Comparison of ENCODE assay signal across 9 cellular contexts in the genomic region with DNA sequence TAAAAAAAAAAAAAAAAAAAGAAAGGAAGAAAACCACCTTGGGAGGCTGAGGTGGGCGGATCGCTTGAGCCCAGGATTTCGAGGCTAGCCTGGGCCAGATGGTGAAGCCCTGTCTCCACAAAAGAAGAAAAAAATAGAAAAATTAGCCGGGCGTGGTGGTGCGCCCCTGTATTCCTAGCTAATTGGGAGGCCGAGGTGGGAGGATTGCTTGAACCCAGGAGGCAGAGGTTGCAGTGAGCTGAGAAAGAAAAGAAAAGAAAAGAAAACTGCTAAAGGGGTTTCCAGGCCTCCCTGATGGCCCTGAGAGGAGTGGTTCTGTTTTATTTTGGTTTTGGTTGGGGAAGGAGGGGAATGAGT. TPM values are rescaled to one million over a fixed set of nuclear protein-coding genes. Genes with fewer than 3 reads are reported as not detected.
DNase-seq lines count a peak whose midpoint lies in the region; ATAC-seq, FAIRE-seq and TF ChIP-seq lines count a peak whose summit lies in the region.
"Had no signal": no experiment of that assay in that cellular context is flagged by ENCODE, and none has a peak within 500 bp of the region (broad histone marks: within the 10 kb centered on the region; RNA-seq: fewer than 3 reads in every experiment).

No MANE protein-coding gene starts in this region.

- H3K36me3 ChIP-seq in keratinocyte (ENCODE audit: control insufficient read depth in 2 of 2, extremely low read depth in 1 of 2, insufficient read depth in 2 of 2, low read length in 2 of 2), result peaks cover 7 to 17% of the 10 kb centered on the region in 2 experiments
- H3K36me3 ChIP-seq in suprapubic skin, result peaks cover 12% of the 10 kb centered on the region

- CTCF ChIA-PET in activated CD4-positive, alpha-beta T cell treated with anti-CD3 and anti-CD28 coated beads, Interleukin-2, amount 10 ng/mL, durations not matched to agents 7 days and 5 days (lab: Charles Lee), result interaction anchor here (1.3 kb wide), 1 partner anchor 14 kb away, joined by 3 read pairs; no protein-coding TSS in a partner anchor

- peaks cover 76% of the 10 kb centered on the region for H3K79me2 ChIP-seq in keratinocyte (ENCODE audit: control insufficient read depth, insufficient read depth, low read length)

- no peak for ATAC-seq in activated T-helper 17 cell treated with anti-CD3 and anti-CD28 coated beads, Interleukin-2, amount 50 U/mL, for 72 hours (replicated peaks)
- ATAC-seq in GM18520 (IDR thresholded peaks at IDR 0.05; ENCODE audit: unreplicated experiment), result no peak

- H3K9me3 ChIP-seq in keratinocyte (ENCODE audit: control insufficient read depth, low read depth, low read length) (no peaks in the 10 kb centered on the region), suprapubic skin (no peaks in the 10 kb centered on the region)

- in situ Hi-C loops in G401 (cut with HindIII; ENCODE audit: low sequenced_read_pairs), result no loop called here
- in situ Hi-C loops in GM13977 (cut with MboI; ENCODE audit: low pct_unique_long_range_greater_than_20kb, low sequenced_read_pairs, unreplicated experiment), result no loop called here

- no peaks in the 10 kb centered on the region for H4K20me1 ChIP-seq in keratinocyte (ENCODE audit: control insufficient read depth, extremely low read depth, insufficient read depth, low read length)

- TF ChIP-seq EP300 in suprapubic skin (IDR thresholded peaks at IDR 0.05), result no peak

- H3K27me3 Mint-ChIP-seq in activated CD4-positive, alpha-beta T cell treated with anti-CD3 and anti-CD28 coated beads, Interleukin-2, amount 10 ng/mL, durations not matched to agents 7 days and 5 days, result no peaks in the 10 kb centered on the region
- no peaks in the 10 kb centered on the region for H3K27me3 Mint-ChIP-seq in activated T-helper 17 cell treated with anti-CD3 and anti-CD28 coated beads, Interleukin-2, amount 50 U/mL, for 72 hours

- DNase-seq in activated CD4-positive, alpha-beta T cell treated with anti-CD3 and anti-CD28 coated beads, Interleukin-2, amount 10 ng/mL, durations not matched to agents 7 days and 5 days, result no peak
- no peak for DNase-seq in activated CD4-positive, alpha-beta T cell treated with anti-CD3 and anti-CD28 coated beads for 48 hours
- no peak for DNase-seq in keratinocyte (ENCODE audit: low read depth, low spot score)
- DNase-seq in suprapubic skin (ENCODE audit: low spot score in 2 of 2), result no peak
- no peak for DNase-seq in G401 (ENCODE audit: low spot score)
- DNase-seq in GM13977 (ENCODE audit: low spot score), result no peak

- no peaks in the 10 kb centered on the region for H3K9me1 ChIP-seq in keratinocyte (ENCODE audit: control insufficient read depth, extremely low read depth, insufficient read depth, low read length)

- H3K4me1 Mint-ChIP-seq in activated CD4-positive, alpha-beta T cell treated with anti-CD3 and anti-CD28 coated beads, Interleukin-2, amount 10 ng/mL, durations not matched to agents 7 days and 5 days, result peaks cover 41% of the 10 kb centered on the region
- peaks cover 30% of the 10 kb centered on the region for H3K4me1 Mint-ChIP-seq in activated T-helper 17 cell treated with anti-CD3 and anti-CD28 coated beads, Interleukin-2, amount 50 U/mL, for 72 hours

- no peak for TF ChIP-seq POLR2A in suprapubic skin (IDR thresholded peaks at IDR 0.05)

- peaks cover 7% of the 10 kb centered on the region for H3K9me3 Mint-ChIP-seq in activated CD4-positive, alpha-beta T cell treated with anti-CD3 and anti-CD28 coated beads, Interleukin-2, amount 10 ng/mL, durations not matched to agents 7 days and 5 days
- H3K9me3 Mint-ChIP-seq in activated T-helper 17 cell treated with anti-CD3 and anti-CD28 coated beads, Interleukin-2, amount 50 U/mL, for 72 hours, result peaks cover 4% of the 10 kb centered on the region

- H3K27me3 ChIP-seq in keratinocyte (ENCODE audit: control insufficient read depth, extremely low read depth, insufficient read depth, low read length), result no peaks in the 10 kb centered on the region
- no peaks in the 10 kb centered on the region for H3K27me3 ChIP-seq in suprapubic skin

- POLR2A ChIA-PET in activated CD4-positive, alpha-beta T cell treated with anti-CD3 and anti-CD28 coated beads, Interleukin-2, amount 10 ng/mL, durations not matched to agents 7 days and 5 days (lab: Charles Lee), result no interaction called here

- H3K4me1 ChIP-seq in keratinocyte (ENCODE audit: control insufficient read depth, extremely low read depth, insufficient read depth, low read length) (peaks cover 10% of the 10 kb centered on the region), suprapubic skin (peaks cover 32% of the 10 kb centered on the region)

- dilution Hi-C loops in keratinocyte (cut with MboI; ENCODE audit: extremely low pct_ligation_motif_present, low sequenced_read_pairs), result no loop called here

- H2AFZ ChIP-seq in keratinocyte (ENCODE audit: control insufficient read depth, low read length), result no peak overlapping the region

- H3K4me3 ChIP-seq in keratinocyte (ENCODE audit: control insufficient read depth in 2 of 3, extremely low read depth in 1 of 3, insufficient read depth in 2 of 3, low read depth in 1 of 3, low read length in 3 of 3) (peak overlapping the region; percentile 63 to 74 (median 73)), suprapubic skin (peak overlapping the region; percentile 80)

- peak overlapping the region; percentile 94 for H3K4me2 ChIP-seq in keratinocyte (ENCODE audit: control insufficient read depth, extremely low read depth, insufficient read depth, low read depth, low read length)

- no peak for FAIRE-seq in keratinocyte (lab: Jason Lieb, UNC)
- FAIRE-seq: colon had no signal

- H3K4me3 Mint-ChIP-seq in activated CD4-positive, alpha-beta T cell treated with anti-CD3 and anti-CD28 coated beads, Interleukin-2, amount 10 ng/mL, durations not matched to agents 7 days and 5 days, result peak overlapping the region; percentile 90
- H3K4me3 Mint-ChIP-seq in activated T-helper 17 cell treated with anti-CD3 and anti-CD28 coated beads, Interleukin-2, amount 50 U/mL, for 72 hours, result peak overlapping the region; percentile 91

- H3K27ac Mint-ChIP-seq in activated CD4-positive, alpha-beta T cell treated with anti-CD3 and anti-CD28 coated beads, Interleukin-2, amount 10 ng/mL, durations not matched to agents 7 days and 5 days, result peak overlapping the region; percentile 98
- peak overlapping the region; percentile 99 for H3K27ac Mint-ChIP-seq in activated T-helper 17 cell treated with anti-CD3 and anti-CD28 coated beads, Interleukin-2, amount 50 U/mL, for 72 hours

- H3K9ac ChIP-seq in keratinocyte (ENCODE audit: control insufficient read depth, extremely low read depth, insufficient read depth, low read length), result peak overlapping the region; percentile 98

- 89% methylated on average over 7 of the region's 7 CpGs for WGBS in suprapubic skin

- H3K36me3 Mint-ChIP-seq in activated CD4-positive, alpha-beta T cell treated with anti-CD3 and anti-CD28 coated beads, Interleukin-2, amount 10 ng/mL, durations not matched to agents 7 days and 5 days (ENCODE audit: low read depth), result peaks cover 27% of the 10 kb centered on the region
- H3K36me3 Mint-ChIP-seq in activated T-helper 17 cell treated with anti-CD3 and anti-CD28 coated beads, Interleukin-2, amount 50 U/mL, for 72 hours (ENCODE audit: low read depth), result peaks cover 56% of the 10 kb centered on the region

- no peak overlapping the region for H3K27ac ChIP-seq in keratinocyte (ENCODE audit: control insufficient read depth, insufficient read depth, low read length)
- H3K27ac ChIP-seq in suprapubic skin, result no peak overlapping the region

- TF ChIP-seq CTCF in keratinocyte (optimal IDR thresholded peaks at IDR 0.05 in 1 of 3, IDR thresholded peaks at IDR 0.05 in 1 of 3, conservative IDR thresholded peaks at IDR 0.05 in 1 of 3; ENCODE audit: extremely low read depth in 1 of 3, insufficient read depth in 2 of 3, low read length in 3 of 3) (no peak), suprapubic skin (IDR thresholded peaks at IDR 0.05) (no peak), GM13977 (IDR thresholded peaks at IDR 0.05; ENCODE audit: extremely low read depth, insufficient read depth, missing control alignments) (no peak)

RNA-seq across cellular contexts. Expression of gene ZNF473, which starts 0.7 kb away (rescaled TPM):
- total RNA-seq in activated CD4-positive, alpha-beta T cell treated with anti-CD3 and anti-CD28 coated beads, Interleukin-2, amount 10 ng/mL, durations not matched to agents 7 days and 5 days, result 10 to 100 TPM; 10.0 to 10.6 TPM
- total RNA-seq in activated T-helper 17 cell treated with anti-CD3 and anti-CD28 coated beads, Interleukin-2, amount 50 U/mL, for 72 hours, result 10 to 100 TPM; 11.1 to 12.4 TPM
- 5.4 to 9.3 TPM (median 7.7 TPM) in 3 replicates for polyA plus RNA-seq in keratinocyte
- polyA plus RNA-seq in keratinocyte (2011; ENCODE audit: low read depth), result 4.8 TPM
- polyA plus RNA-seq in keratinocyte (2011; cell fraction: cytosol; rRNA removed), result 5.4 and 8.0 TPM in 2 replicates
- 11.7 and 12.4 TPM in 2 replicates for polyA plus RNA-seq in keratinocyte (2011; cell fraction: nucleus; rRNA removed)
- 3.9 and 7.3 TPM in 2 replicates for polyA plus RNA-seq in keratinocyte (2012; ENCODE audit: low replicate concordance)
- 6.4 to 11.6 TPM (median 9.3 TPM) in 3 replicates for polyA minus RNA-seq in keratinocyte
- 7.3 TPM for polyA minus RNA-seq in keratinocyte (2011; cell fraction: cytosol; rRNA and poly(A)+ RNA removed)
- polyA minus RNA-seq in keratinocyte (2011; cell fraction: nucleus; rRNA and poly(A)+ RNA removed), result 7.2 and 9.9 TPM in 2 replicates
- total RNA-seq in suprapubic skin, result 10 to 100 TPM in 2 of 4 donors, 1 to 10 TPM in 2; 8.5 to 18.5 (median 12.2) TPM
- total RNA-seq in G401 (2014; rRNA removed; shearing (Covaris generic)), result 15.5 and 42.5 TPM in 2 replicates

RNA-seq across cellular contexts. Expression of gene VRK3, which starts 1.4 kb away (rescaled TPM):
- total RNA-seq in activated CD4-positive, alpha-beta T cell treated with anti-CD3 and anti-CD28 coated beads, Interleukin-2, amount 10 ng/mL, durations not matched to agents 7 days and 5 days, result 10 to 100 TPM; 75.4 to 86.9 TPM
- total RNA-seq in activated T-helper 17 cell treated with anti-CD3 and anti-CD28 coated beads, Interleukin-2, amount 50 U/mL, for 72 hours, result 10 to 100 TPM; 53.7 to 79.8 TPM
- polyA plus RNA-seq in keratinocyte, result 15.6 to 36.0 TPM (median 16.2 TPM) in 3 replicates
- polyA plus RNA-seq in keratinocyte (2011; ENCODE audit: low read depth), result 27.6 TPM
- polyA plus RNA-seq in keratinocyte (2011; cell fraction: cytosol; rRNA removed), result 21.6 and 25.9 TPM in 2 replicates
- polyA plus RNA-seq in keratinocyte (2011; cell fraction: nucleus; rRNA removed), result 44.4 and 46.5 TPM in 2 replicates
- 21.0 and 26.0 TPM in 2 replicates for polyA plus RNA-seq in keratinocyte (2012; ENCODE audit: low replicate concordance)
- 12.5 to 30.3 TPM (median 15.5 TPM) in 3 replicates for polyA minus RNA-seq in keratinocyte
- 5.8 TPM for polyA minus RNA-seq in keratinocyte (2011; cell fraction: cytosol; rRNA and poly(A)+ RNA removed)
- 10.8 and 25.1 TPM in 2 replicates for polyA minus RNA-seq in keratinocyte (2011; cell fraction: nucleus; rRNA and poly(A)+ RNA removed)
- total RNA-seq in suprapubic skin, result 10 to 100 TPM; 21.8 to 53.6 (median 35.8) TPM
- 26.0 and 28.6 TPM in 2 replicates for total RNA-seq in G401 (2014; rRNA removed; shearing (Covaris generic))
